19 cellular contexts compared by ENCODE assay signal in the genomic region with DNA sequence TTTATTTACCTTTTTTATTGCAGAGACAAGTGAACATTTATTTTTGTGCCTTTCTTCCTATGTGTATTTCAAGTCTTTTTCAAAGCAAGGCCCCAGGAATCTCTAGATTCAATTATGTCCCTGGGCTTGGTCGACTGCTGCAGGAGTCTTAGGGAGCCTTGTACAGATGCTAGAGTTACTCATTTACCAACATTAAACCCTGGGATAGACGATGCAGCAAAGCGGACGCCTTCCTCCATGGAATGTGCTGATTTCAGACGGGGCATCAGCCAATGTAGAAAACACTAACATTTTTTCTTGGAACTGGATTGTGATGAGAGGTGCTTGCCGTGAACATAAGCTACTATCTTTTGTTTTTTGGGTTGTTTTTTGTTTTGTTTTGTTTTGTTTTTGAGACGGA.
"Had no signal": no experiment of that assay in that cellular context is flagged by ENCODE, and none has a peak within 500 bp of the region (broad histone marks: within the 10 kb centered on the region; RNA-seq: fewer than 3 reads in every experiment).

No MANE protein-coding gene starts in this region.

- H3K27ac ChIP-seq: coronary artery, esophagus muscularis mucosa, foreskin keratinocyte, gastroesophageal sphincter, heart right ventricle, lower lobe of right lung had no signal

- H3K4me3 Mint-ChIP-seq: mesothelial cell of epicardium had no signal

- H3K27me3 ChIP-seq: dorsolateral prefrontal cortex, esophagus muscularis mucosa, foreskin keratinocyte, gastroesophageal sphincter, heart right ventricle, left lung had no signal

- H3K36me3 Mint-ChIP-seq: mesothelial cell of epicardium had no signal

- H3K4me3 ChIP-seq: coronary artery, dorsolateral prefrontal cortex, esophagus muscularis mucosa, gastroesophageal sphincter, heart right ventricle, left lung, lower lobe of right lung, mucosa of descending colon had no signal

- H3K27ac Mint-ChIP-seq: mesothelial cell of epicardium had no signal

- H3K4me1 Mint-ChIP-seq: mesothelial cell of epicardium had no signal

- H3K36me3 ChIP-seq: esophagus muscularis mucosa, gastroesophageal sphincter, heart right ventricle, left lung, lower lobe of right lung had no signal

- H3K9me3 Mint-ChIP-seq: mesothelial cell of epicardium had no signal

- DNase-seq: dermis blood vessel endothelial cell; dorsolateral prefrontal cortex; effector CD4-positive, alpha-beta T cell; effector memory CD4-positive, alpha-beta T cell; foreskin keratinocyte; glutamatergic neuron; head of caudate nucleus; heart right ventricle; hippocampal formation; left colon; left lung; left ventricle myocardium superior; lower lobe of right lung; mesenchymal stem cell; mucosa of descending colon had no signal

- ATAC-seq: foreskin keratinocyte, gastroesophageal sphincter, heart right ventricle, left colon, left lung, left ventricle myocardium superior, mucosa of descending colon had no signal

- H3K9me3 ChIP-seq: esophagus muscularis mucosa, gastroesophageal sphincter, heart right ventricle, left lung, lower lobe of right lung, mucosa of descending colon had no signal

- H3K4me1 ChIP-seq: esophagus muscularis mucosa, gastroesophageal sphincter had no signal
